Comparison of ENCODE assay signal across 15 cellular contexts in the genomic region with DNA sequence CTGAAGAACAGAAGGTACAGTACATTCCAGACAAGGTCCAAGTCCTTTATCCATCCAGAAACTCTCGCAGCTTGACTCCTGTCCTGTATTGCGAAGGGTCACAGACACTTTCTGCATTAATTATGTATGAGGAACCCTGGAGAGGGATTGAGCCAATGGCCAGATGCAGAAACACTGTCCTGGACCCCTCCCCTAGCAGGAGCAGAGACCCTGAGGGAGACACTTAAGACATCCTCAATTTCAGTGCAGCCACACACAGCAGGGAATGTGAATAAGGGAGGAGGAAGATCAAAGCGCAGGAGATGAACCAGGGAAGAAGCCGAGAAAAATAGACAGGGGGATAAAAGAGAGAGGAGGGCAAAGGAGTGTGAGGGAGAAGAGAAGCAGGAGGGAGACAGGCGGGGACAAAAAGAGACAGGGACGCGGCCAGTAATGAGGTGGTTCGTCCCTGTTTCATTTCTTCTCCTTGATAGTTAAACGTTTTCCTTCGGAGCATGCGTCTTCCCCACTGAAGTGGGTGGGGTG.
DNase-seq lines count a peak whose midpoint lies in the region; ATAC-seq and TF ChIP-seq lines count a peak whose summit lies in the region.
"Had no signal": no experiment of that assay in that cellular context is flagged by ENCODE, and none has a peak within 500 bp of the region (broad histone marks: within the 10 kb centered on the region; RNA-seq: fewer than 3 reads in every experiment).

No MANE protein-coding gene starts in this region.

- peaks cover 32% of the 10 kb centered on the region for H3K4me1 ChIP-seq in ES-I3 (ENCODE audit: insufficient read depth, low read length)
- peaks cover 29% of the 10 kb centered on the region for H3K4me1 ChIP-seq in iPS-18a (ENCODE audit: control insufficient read depth, low read depth, low read length)
- H3K4me1 ChIP-seq in neuron (ENCODE audit: insufficient read depth, low read length), result peaks cover 25% of the 10 kb centered on the region
- no peaks in the 10 kb centered on the region for H3K4me1 ChIP-seq in uterus

- H3K27me3 ChIP-seq in iPS-18a (ENCODE audit: control insufficient read depth, insufficient read depth, low read length) (peaks cover 12% of the 10 kb centered on the region), neuron (ENCODE audit: insufficient read depth, low read length) (no peaks in the 10 kb centered on the region), uterus (no peaks in the 10 kb centered on the region)

- H3K4me3 Mint-ChIP-seq in WTC11, result peak overlapping the region; percentile 50

- CTCF ChIA-PET in WTC11 (lab: Charles Lee), result interaction anchor here (0.9 to 1.6 kb wide), 4 partner anchors 12 to 212 kb away, joined by 4 to 6 read pairs (median 4); no protein-coding TSS in a partner anchor

- peaks cover 10% of the 10 kb centered on the region for H3K36me3 Mint-ChIP-seq in WTC11

- peaks cover 51% of the 10 kb centered on the region for H3K4me1 Mint-ChIP-seq in WTC11

- no peaks in the 10 kb centered on the region for H3K36me3 ChIP-seq in ES-I3 (ENCODE audit: insufficient read depth, low read length)
- H3K36me3 ChIP-seq in iPS-18a (ENCODE audit: control insufficient read depth, low read depth, low read length), result no peaks in the 10 kb centered on the region
- no peaks in the 10 kb centered on the region for H3K36me3 ChIP-seq in neuron (ENCODE audit: insufficient read depth, low read length)
- H3K36me3 ChIP-seq in uterus, result no peaks in the 10 kb centered on the region

- TF ChIP-seq POLR2A in uterus (IDR thresholded peaks at IDR 0.05), result no peak

- H3K9me3 Mint-ChIP-seq in WTC11, result peaks cover 5% of the 10 kb centered on the region

- H3K9ac ChIP-seq in ES-I3 (ENCODE audit: low read depth, low read length) (peak overlapping the region; percentile 22; the same call in 1 of the 2 replicates), iPS-18a (ENCODE audit: low read length) (no peak overlapping the region)

- ATAC-seq in WTC11 (peak; percentile 11), GM19395 (IDR thresholded peaks at IDR 0.05; ENCODE audit: unreplicated experiment) (no peak)

- TF ChIP-seq CTCF in WTC11 (IDR thresholded peaks at IDR 0.05) (no peak), uterus (IDR thresholded peaks at IDR 0.05) (no peak)

- POLR2A ChIA-PET in WTC11 (lab: Charles Lee), result no interaction called here

- peak overlapping the region; percentile 70 for H2AFZ ChIP-seq in neuron (ENCODE audit: low read depth, low read length)

- no peaks in the 10 kb centered on the region for H3K9me3 ChIP-seq in ES-I3 (ENCODE audit: control insufficient read depth, insufficient read depth, low read length)
- H3K9me3 ChIP-seq in iPS-18a (ENCODE audit: control insufficient read depth, low read depth, low read length), result no peaks in the 10 kb centered on the region
- no peaks in the 10 kb centered on the region for H3K9me3 ChIP-seq in neuron (ENCODE audit: low read length)
- no peaks in the 10 kb centered on the region for H3K9me3 ChIP-seq in uterus

- H3K27me3 Mint-ChIP-seq in WTC11 (ENCODE audit: low read depth), result no peaks in the 10 kb centered on the region; the same call in 1 of the 2 replicates

- intact Hi-C loops in uterus (cut with DNase I; ENCODE audit: low total_unique reads), result no loop called here

- DNase-seq in WTC11 (ENCODE audit: low spot score) (peak; percentile 15), uterus (no peak), NCI-H345 treated with DMSO at 0.1 percent for 48 hours (lab: John Stamatoyannopoulos, UW; ENCODE audit: unreplicated experiment) (no peak), middle frontal gyrus (ENCODE audit: extremely low spot score, low spot score) (no peak)
- DNase-seq: C1 segment of cervical spinal cord, DMS 273 treated with DMSO at 0.1 percent for 48 hours, HCEC 1CT, KG1, NCI-H1048, NCI-H2107, NCI-H446 had no signal

- peak overlapping the region; percentile 96 for H3K27ac Mint-ChIP-seq in WTC11

- no peak overlapping the region for H3K27ac ChIP-seq in iPS-18a (ENCODE audit: low read length)
- no peak overlapping the region for H3K27ac ChIP-seq in uterus

- H3K4me3 ChIP-seq in iPS-18a (ENCODE audit: low read length), result peak overlapping the region; percentile 29
- peak overlapping the region; percentile 23 for H3K4me3 ChIP-seq in neuron (ENCODE audit: low read length)
- H3K4me3 ChIP-seq in uterus, result no peak overlapping the region

TF ChIP-seq in WTC11, 78 proteins besides CTCF, POLR2A, EP300 and RAD21:
- no peak for TF ChIP-seq CREB1 (CRISPR knock-in tag; IDR thresholded peaks at IDR 0.05)
- TF ChIP-seq ZNF423 (CRISPR knock-in tag; IDR thresholded peaks at IDR 0.05), result peak; percentile 65

Comparison
In these comparisons a context has a peak if more than half of its experiments do, and no peak if none do; other contexts are left out.
1. H3K4me3 ChIP-seq: peak in iPS-18a (single experiment) and neuron (single experiment); none in uterus (0 of 2).